ENCODE assay signal across 16 cellular contexts in genomic region chr4:26194764-26195163, GRCh38.
DNase-seq lines count a peak whose midpoint lies in the region; ATAC-seq and TF ChIP-seq lines count a peak whose summit lies in the region.
"Had no signal": no experiment of that assay in that cellular context is flagged by ENCODE, and none has a peak within 500 bp of the region (broad histone marks: within the 10 kb centered on the region; RNA-seq: fewer than 3 reads in every experiment).

No MANE protein-coding gene starts in this region.

- no peak for TF ChIP-seq CTCF in GM12865 (IDR thresholded peaks at IDR 0.05; ENCODE audit: insufficient read depth, low read depth, low read length, missing control alignments)

- DNase-seq in GM12865 (ENCODE audit: low read depth) (peak; percentile 60), AG08396 (ENCODE audit: low spot score) (no peak), NCI-H345 treated with DMSO at 0.1 percent for 48 hours (lab: John Stamatoyannopoulos, UW; ENCODE audit: unreplicated experiment) (no peak), anterior cingulate cortex (lab: John Stamatoyannopoulos, UW) (no peak), mesenteric fat pad (ENCODE audit: low spot score) (no peak)
- DNase-seq: Calu3; effector CD8-positive, alpha-beta T cell; naive B cell; NCI-H187 treated with DMSO at 0.1 percent for 48 hours; NCI-H526; Peyer's patch; T-cell; transverse colon had no signal

- ATAC-seq in GM18867 (IDR thresholded peaks at IDR 0.05; ENCODE audit: unreplicated experiment) = peak; percentile 35
- peak; percentile 29 for ATAC-seq in GM21825 (IDR thresholded peaks at IDR 0.05; ENCODE audit: unreplicated experiment)
- peak; percentile 45 for ATAC-seq in HG03342 (IDR thresholded peaks at IDR 0.05; ENCODE audit: unreplicated experiment)
- ATAC-seq: T-cell had no signal

- no peak overlapping the region for H3K4me3 ChIP-seq in GM12865 (ENCODE audit: low read depth, low read length)
- H3K4me3 ChIP-seq: Peyer's patch, transverse colon had no signal
